15 cellular contexts compared by ENCODE assay signal in genomic region chr17:27621557-27621956, GRCh38. TPM values are rescaled to one million over a fixed set of nuclear protein-coding genes. Genes with fewer than 3 reads are reported as not detected.
A peak's percentile ranks its signal among the peaks of the same experiment; 100 is the strongest.
DNase-seq lines count a peak whose midpoint lies in the region.
"Had no signal": no experiment of that assay in that cellular context is flagged by ENCODE, and none has a peak within 500 bp of the region (broad histone marks: within the 10 kb centered on the region; RNA-seq: fewer than 3 reads in every experiment).

No MANE protein-coding gene starts in this region.

- DNase-seq in T-helper 2 cell treated with Interferon-gamma antibody and Interleukin-4, amounts not matched to agents 5 μg/mL and 100 μg/mL, for 36 hours (ENCODE audit: low spot score): no peak
- DNase-seq in T-helper 2 cell (no peak), pons (ENCODE audit: low spot score) (peak; percentile 64), GOT3 (lab: John Stamatoyannopoulos, UW) (no peak), NCI-H1417 (lab: John Stamatoyannopoulos, UW) (no peak), inferior parietal cortex (ENCODE audit: extremely low spot score) (no peak)
- no peak for DNase-seq in activated T-helper 2 cell treated with anti-CD3 and anti-CD28 coated beads, Interferon-gamma antibody, Interleukin-2, Interleukin-4, amounts not matched to agents 10 μg/mL and 5 μg/mL and 100 μg/mL, durations not matched to agents 14 hours and 24 hours and 36 hours (ENCODE audit: low spot score)
- DNase-seq: DND-41, GDM1, NCI-H1105 treated with DMSO at 0.1 percent for 48 hours, NCI-H187 treated with DMSO at 0.1 percent for 48 hours, NCI-H526 treated with DMSO at 0.1 percent for 48 hours had no signal

- H3K27me3 ChIP-seq in layer of hippocampus (ENCODE audit: control insufficient read depth, insufficient read depth, low read length): no peaks in the 10 kb centered on the region

- intact Hi-C loops in activated T-helper 2 cell treated with anti-CD3 and anti-CD28 coated beads, Interferon-gamma antibody, Interleukin-2, Interleukin-4, amounts not matched to agents 10 μg/mL and 5 μg/mL and 100 μg/mL, durations not matched to agents 14 hours and 24 hours and 36 hours (cut with micrococcal nuclease): loop anchor here (10.0 kb wide), 1 partner anchor 63 kb away; no protein-coding TSS in a partner anchor

- peak overlapping the region; percentile 39 for H3K27ac Mint-ChIP-seq in T-helper 2 cell treated with Interferon-gamma antibody and Interleukin-4, amounts not matched to agents 5 μg/mL and 100 μg/mL, for 36 hours
- peak overlapping the region; percentile 38 for H3K27ac Mint-ChIP-seq in activated T-helper 2 cell treated with anti-CD3 and anti-CD28 coated beads, Interferon-gamma antibody, Interleukin-2, Interleukin-4, amounts not matched to agents 10 μg/mL and 5 μg/mL and 100 μg/mL, durations not matched to agents 14 hours and 24 hours and 36 hours

- peaks cover 33% of the 10 kb centered on the region for H3K36me3 Mint-ChIP-seq in T-helper 2 cell treated with Interferon-gamma antibody and Interleukin-4, amounts not matched to agents 5 μg/mL and 100 μg/mL, for 36 hours (ENCODE audit: low read depth)
- peaks cover 68% of the 10 kb centered on the region for H3K36me3 Mint-ChIP-seq in activated T-helper 2 cell treated with anti-CD3 and anti-CD28 coated beads, Interferon-gamma antibody, Interleukin-2, Interleukin-4, amounts not matched to agents 10 μg/mL and 5 μg/mL and 100 μg/mL, durations not matched to agents 14 hours and 24 hours and 36 hours (ENCODE audit: low read depth)

- peaks cover 16% of the 10 kb centered on the region for H3K4me1 Mint-ChIP-seq in T-helper 2 cell treated with Interferon-gamma antibody and Interleukin-4, amounts not matched to agents 5 μg/mL and 100 μg/mL, for 36 hours (ENCODE audit: low read depth)
- H3K4me1 Mint-ChIP-seq in activated T-helper 2 cell treated with anti-CD3 and anti-CD28 coated beads, Interferon-gamma antibody, Interleukin-2, Interleukin-4, amounts not matched to agents 10 μg/mL and 5 μg/mL and 100 μg/mL, durations not matched to agents 14 hours and 24 hours and 36 hours (ENCODE audit: low read depth): peaks cover 19% of the 10 kb centered on the region

- no peak overlapping the region for H3K4me3 Mint-ChIP-seq in T-helper 2 cell treated with Interferon-gamma antibody and Interleukin-4, amounts not matched to agents 5 μg/mL and 100 μg/mL, for 36 hours
- no peak overlapping the region for H3K4me3 Mint-ChIP-seq in activated T-helper 2 cell treated with anti-CD3 and anti-CD28 coated beads, Interferon-gamma antibody, Interleukin-2, Interleukin-4, amounts not matched to agents 10 μg/mL and 5 μg/mL and 100 μg/mL, durations not matched to agents 14 hours and 24 hours and 36 hours (ENCODE audit: low read depth)

- no peaks in the 10 kb centered on the region for H3K9me3 Mint-ChIP-seq in T-helper 2 cell treated with Interferon-gamma antibody and Interleukin-4, amounts not matched to agents 5 μg/mL and 100 μg/mL, for 36 hours
- no peaks in the 10 kb centered on the region for H3K9me3 Mint-ChIP-seq in activated T-helper 2 cell treated with anti-CD3 and anti-CD28 coated beads, Interferon-gamma antibody, Interleukin-2, Interleukin-4, amounts not matched to agents 10 μg/mL and 5 μg/mL and 100 μg/mL, durations not matched to agents 14 hours and 24 hours and 36 hours

- H3K27me3 Mint-ChIP-seq in T-helper 2 cell treated with Interferon-gamma antibody and Interleukin-4, amounts not matched to agents 5 μg/mL and 100 μg/mL, for 36 hours (ENCODE audit: low read depth): no peaks in the 10 kb centered on the region
- no peaks in the 10 kb centered on the region for H3K27me3 Mint-ChIP-seq in activated T-helper 2 cell treated with anti-CD3 and anti-CD28 coated beads, Interferon-gamma antibody, Interleukin-2, Interleukin-4, amounts not matched to agents 10 μg/mL and 5 μg/mL and 100 μg/mL, durations not matched to agents 14 hours and 24 hours and 36 hours (ENCODE audit: low read depth)

- peak overlapping the region; percentile 52 for H3K27ac ChIP-seq in layer of hippocampus (ENCODE audit: low read depth, low read length)
- H3K27ac ChIP-seq: 22Rv1, C4-2B had no signal

RNA-seq across cellular contexts. Expression of gene LGALS9, which starts 9.4 kb away (rescaled TPM):
- total RNA-seq in activated T-helper 2 cell treated with anti-CD3 and anti-CD28 coated beads, Interferon-gamma antibody, Interleukin-2, Interleukin-4, amounts not matched to agents 10 μg/mL and 5 μg/mL and 100 μg/mL, durations not matched to agents 14 hours and 24 hours and 36 hours: 35.1 and 35.8 TPM in 2 replicates
